ENCODE assay signal across 37 cellular contexts in genomic region chr15:25871403-25871802, GRCh38. TPM values are rescaled to one million over a fixed set of nuclear protein-coding genes. Genes with fewer than 3 reads are reported as not detected.
"Had no signal": no experiment of that assay in that cellular context is flagged by ENCODE, and none has a peak within 500 bp of the region (broad histone marks: within the 10 kb centered on the region; RNA-seq: fewer than 3 reads in every experiment).

No MANE protein-coding gene starts in this region.

- H3K4me3 ChIP-seq: MG63 had no signal

- H3K27me3 ChIP-seq: MG63 had no signal

- H3K36me3 ChIP-seq: MG63 had no signal

- H3K9me3 ChIP-seq: MG63 had no signal

- DNase-seq: Kasumi-1, MG63, MM.1S, MV-4-11, NCI-H1048, NCI-H1092, NCI-H1092 treated with DMSO at 0.1 percent for 48 hours, NCI-H1105, NCI-H1105 treated with DMSO at 0.1 percent for 48 hours, NCI-H1417, NCI-H1417 treated with DMSO at 0.1 percent for 48 hours, NCI-H1436, NCI-H1436 treated with DMSO at 0.1 percent for 48 hours, NCI-H146, NCI-H1694, NCI-H1694 treated with DMSO at 0.1 percent for 48 hours, NCI-H187, NCI-H187 treated with DMSO at 0.1 percent for 48 hours, NCI-H1930, NCI-H2029, NCI-H2029 treated with DMSO at 0.1 percent for 48 hours, NCI-H2081, NCI-H2081 treated with DMSO at 0.1 percent for 48 hours, NCI-H2107, NCI-H2171, NCI-H2171 treated with DMSO at 0.1 percent for 48 hours, NCI-H2227 treated with DMSO at 0.1 percent for 48 hours, NCI-H226, NCI-H345, NCI-H446, NCI-H446 treated with DMSO at 0.1 percent for 48 hours, NCI-H510A, NCI-H510A treated with DMSO at 0.1 percent for 48 hours, NCI-H524, NCI-H524 treated with DMSO at 0.1 percent for 48 hours had no signal

RNA-seq across cellular contexts. Expression of gene ATP10A, which starts 8.3 kb away (rescaled TPM):
- total RNA-seq: M059J, MCF 10A had no signal
